In genomic region chr3:100480111-100480510, GRCh38 we compare ENCODE assay signal across 26 cellular contexts. TPM values are rescaled to one million over a fixed set of nuclear protein-coding genes. Genes with fewer than 3 reads are reported as not detected.
"Had no signal": no experiment of that assay in that cellular context is flagged by ENCODE, and none has a peak within 500 bp of the region (broad histone marks: within the 10 kb centered on the region; RNA-seq: fewer than 3 reads in every experiment).

No MANE protein-coding gene starts in this region.

- H3K79me2 ChIP-seq: hepatocyte had no signal

- H3K36me3 Mint-ChIP-seq: stimulated activated effector memory CD8-positive, alpha-beta T cell treated with anti-CD3 and anti-CD28 coated beads, Interleukin-12 subunit alpha, Interleukin-12 subunit beta, amount 100 ng/mL, for 72 hours had no signal

- H3K27ac Mint-ChIP-seq: naive thymus-derived CD4-positive, alpha-beta T cell; nephron; stimulated activated effector memory CD8-positive, alpha-beta T cell treated with anti-CD3 and anti-CD28 coated beads, Interleukin-12 subunit alpha, Interleukin-12 subunit beta, amount 100 ng/mL, for 72 hours had no signal

- H3K4me3 Mint-ChIP-seq: naive thymus-derived CD4-positive, alpha-beta T cell; nephron; stimulated activated effector memory CD8-positive, alpha-beta T cell treated with anti-CD3 and anti-CD28 coated beads, Interleukin-12 subunit alpha, Interleukin-12 subunit beta, amount 100 ng/mL, for 72 hours had no signal

- H3K4me3 ChIP-seq: coronary artery, gastroesophageal sphincter, heart left ventricle, hepatocyte, left lung, ovary, stomach, thyroid gland, vagina had no signal

- H3K9me3 ChIP-seq: gastroesophageal sphincter, heart left ventricle, left lung, ovary, stomach, thyroid gland, vagina had no signal

- H3K4me2 ChIP-seq: hepatocyte had no signal

- DNase-seq: dermis blood vessel endothelial cell; foreskin keratinocyte; heart left ventricle; left cardiac atrium; mesenchymal stem cell; midbrain; naive thymus-derived CD4-positive, alpha-beta T cell; occipital lobe; ovary; stimulated activated CD4-positive, alpha-beta T cell treated with anti-CD3 and anti-CD28 coated beads, Interleukin-2, amount 100 ng/mL, for 24 hours; stimulated activated CD4-positive, alpha-beta T cell treated with anti-CD3 and anti-CD28 coated beads, Interleukin-4, amount 100 ng/mL, for 24 hours; stimulated activated naive CD4-positive, alpha-beta T cell treated with Interleukin-2 at 50 U/mL for 16 hours; stomach; thyroid gland; trophoblast cell had no signal

- H3K4me1 Mint-ChIP-seq: nephron; stimulated activated effector memory CD8-positive, alpha-beta T cell treated with anti-CD3 and anti-CD28 coated beads, Interleukin-12 subunit alpha, Interleukin-12 subunit beta, amount 100 ng/mL, for 72 hours had no signal

- H3K9me3 Mint-ChIP-seq: stimulated activated effector memory CD8-positive, alpha-beta T cell treated with anti-CD3 and anti-CD28 coated beads, Interleukin-12 subunit alpha, Interleukin-12 subunit beta, amount 100 ng/mL, for 72 hours had no signal

- FAIRE-seq: islet of Langerhans had no signal

- H3K27me3 ChIP-seq: foreskin keratinocyte, hepatocyte, left lung, ovary, stomach, thyroid gland, vagina had no signal

- H2AFZ ChIP-seq: hepatocyte had no signal

- H3K4me1 ChIP-seq: foreskin keratinocyte, gastroesophageal sphincter, heart left ventricle, left lung, stomach, thyroid gland, vagina had no signal

- H3K36me3 ChIP-seq: gastroesophageal sphincter, heart left ventricle, left lung, ovary, stomach, thyroid gland, vagina had no signal

- ATAC-seq: esophagus mucosa; foreskin keratinocyte; gastroesophageal sphincter; heart left ventricle; left cardiac atrium; left lung; naive thymus-derived CD4-positive, alpha-beta T cell; sciatic nerve; stimulated activated effector memory CD8-positive, alpha-beta T cell treated with anti-CD3 and anti-CD28 coated beads, Interleukin-12 subunit alpha, Interleukin-12 subunit beta, amount 100 ng/mL, for 72 hours had no signal

- H3K27ac ChIP-seq: coronary artery, epithelial cell of prostate, foreskin keratinocyte, gastroesophageal sphincter, heart left ventricle, hepatocyte, left lung, ovary, stomach, thyroid gland, vagina had no signal

RNA-seq across cellular contexts. Expression of gene TMEM45A, which starts 12.3 kb away (rescaled TPM):
- polyA plus RNA-seq: naive thymus-derived CD4-positive, alpha-beta T cell had no signal
